Comparison of ENCODE assay signal across 25 cellular contexts in the genomic region with DNA sequence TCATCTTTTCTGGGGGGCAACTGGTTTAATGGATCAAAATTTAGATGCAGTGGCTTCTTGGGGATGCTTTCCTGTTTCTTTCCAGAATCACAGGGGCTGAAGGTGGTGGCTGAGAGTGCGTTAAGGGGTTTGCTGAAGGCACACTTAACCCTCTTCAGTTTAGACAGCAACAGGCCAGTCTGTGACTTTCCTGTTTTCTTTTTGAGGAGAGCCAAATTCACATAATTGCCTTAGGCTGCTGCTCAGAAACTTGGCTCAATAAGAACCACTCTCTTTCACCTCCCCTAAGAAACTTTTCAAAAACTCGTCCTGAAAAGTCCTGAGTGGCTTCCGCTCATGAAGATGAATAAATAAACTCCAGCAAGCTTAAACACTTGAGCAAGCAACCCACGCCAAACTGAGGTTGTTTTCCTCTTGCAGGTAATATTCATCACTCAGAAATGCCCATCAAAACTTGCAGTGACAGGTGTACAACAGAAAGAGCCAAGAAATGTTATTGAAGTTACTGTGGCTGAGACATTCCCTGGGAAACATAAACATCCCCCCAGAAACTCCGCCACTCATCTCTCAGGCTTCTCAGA.
"Had no signal": no experiment of that assay in that cellular context is flagged by ENCODE, and none has a peak within 500 bp of the region (broad histone marks: within the 10 kb centered on the region; RNA-seq: fewer than 3 reads in every experiment).

No MANE protein-coding gene starts in this region.

- DNase-seq: activated CD4-positive, alpha-beta T cell treated with anti-CD3 and anti-CD28 coated beads for 48 hours; activated CD4-positive, alpha-beta T cell treated with anti-CD3 and anti-CD28 coated beads, Interleukin-2, amount 50 U/mL, for 4 hours; activated CD4-positive, CD25-positive, alpha-beta regulatory T cell treated with anti-CD3 and anti-CD28 coated beads, Interleukin-2, amount 50 U/mL, for 72 hours; activated CD8-positive, alpha-beta memory T cell treated with anti-CD3 and anti-CD28 coated beads, Interleukin-2, amount 50 U/mL, for 48 hours; activated CD8-positive, alpha-beta T cell treated with anti-CD3 and anti-CD28 coated beads, Interleukin-2, amount 10 ng/mL, durations not matched to agents 7 days and 5 days; activated effector memory CD4-positive, alpha-beta T cell treated with Interleukin-2 at 50 U/mL for 16 hours; activated naive CD4-positive, alpha-beta T cell; activated T-cell treated with anti-CD3 and anti-CD28 coated beads, Interleukin-2, amount 50 U/mL, for 1 hour; aorta; body of pancreas; central memory CD4-positive, alpha-beta T cell; MM.1S; NCI-H1105 treated with DMSO at 0.1 percent for 48 hours; NCI-H1436 treated with DMSO at 0.1 percent for 48 hours; NCI-H187; NCI-H2081; NCI-H2171; NCI-H2227 treated with DMSO at 0.1 percent for 48 hours; NCI-H446 treated with DMSO at 0.1 percent for 48 hours; NCI-H526 treated with DMSO at 0.1 percent for 48 hours; PC-3; SHP77; T-helper 9 cell had no signal

- H3K27me3 ChIP-seq: body of pancreas, SJSA1 had no signal

- ATAC-seq: activated CD8-positive, alpha-beta T cell treated with anti-CD3 and anti-CD28 coated beads, Interleukin-2, amount 10 ng/mL, durations not matched to agents 7 days and 5 days; body of pancreas; PC-3; WTC11 had no signal

- H3K27ac ChIP-seq: body of pancreas, SJSA1 had no signal

- H3K36me3 ChIP-seq: SJSA1 had no signal

- H3K4me3 ChIP-seq: body of pancreas, SJSA1 had no signal

- H3K4me1 ChIP-seq: body of pancreas, SJSA1 had no signal
